ENCODE assay signal across 1 cellular context in the genomic region with DNA sequence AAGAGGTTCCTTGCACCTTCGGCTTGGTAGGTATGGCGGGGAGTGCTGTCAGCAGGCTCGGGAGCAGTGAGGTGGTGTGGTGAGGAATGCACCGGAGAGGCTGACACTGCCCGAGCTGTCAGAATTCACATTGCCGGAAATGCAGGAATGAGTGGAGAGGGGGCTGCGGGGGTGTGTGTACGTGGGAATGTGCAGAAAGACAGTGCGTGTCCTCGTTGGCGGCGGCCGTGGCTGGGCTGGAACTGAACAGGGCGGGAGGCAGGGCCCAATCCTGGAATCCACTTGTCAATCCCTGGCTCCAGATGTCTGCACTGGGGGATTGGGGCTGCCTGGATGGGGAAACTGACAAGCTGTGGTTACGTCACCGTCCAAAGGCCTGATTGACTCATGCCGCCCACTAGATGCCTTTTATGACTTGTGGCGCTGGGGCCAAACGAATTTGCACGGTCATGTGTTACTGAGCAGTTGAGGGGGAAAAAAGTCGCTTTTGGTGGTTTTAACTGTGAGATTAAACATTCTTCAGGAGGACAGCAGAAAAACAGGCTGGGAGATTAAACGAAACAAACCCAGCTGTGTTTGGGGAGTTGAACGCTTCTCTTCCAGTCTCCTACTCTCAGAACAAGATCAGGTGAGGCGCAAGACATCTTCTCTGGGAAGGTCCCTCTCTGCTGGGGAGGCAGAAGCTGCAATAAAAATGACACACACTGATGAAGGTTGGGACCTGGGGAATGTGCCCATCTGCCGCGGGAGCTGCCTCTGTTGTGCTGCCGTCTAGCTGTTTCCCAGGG.
TF ChIP-seq lines count a peak whose summit lies in the region.

No MANE protein-coding gene starts in this region.

TF ChIP-seq in K562, 482 proteins besides CTCF, POLR2A, EP300 and RAD21 (continued from another document):
- TF ChIP-seq, protein P1, sequence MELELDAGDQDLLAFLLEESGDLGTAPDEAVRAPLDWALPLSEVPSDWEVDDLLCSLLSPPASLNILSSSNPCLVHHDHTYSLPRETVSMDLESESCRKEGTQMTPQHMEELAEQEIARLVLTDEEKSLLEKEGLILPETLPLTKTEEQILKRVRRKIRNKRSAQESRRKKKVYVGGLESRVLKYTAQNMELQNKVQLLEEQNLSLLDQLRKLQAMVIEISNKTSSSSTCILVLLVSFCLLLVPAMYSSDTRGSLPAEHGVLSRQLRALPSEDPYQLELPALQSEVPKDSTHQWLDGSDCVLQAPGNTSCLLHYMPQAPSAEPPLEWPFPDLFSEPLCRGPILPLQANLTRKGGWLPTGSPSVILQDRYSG (tag; conservative IDR thresholded peaks at IDR 0.05; ENCODE audit: low read depth): no peak
- no peak for TF ChIP-seq CBX1 (IDR thresholded peaks at IDR 0.05; ENCODE audit: low read depth)
- no peak for TF ChIP-seq RFX1 (IDR thresholded peaks at IDR 0.05)
